ENCODE assay signal across 8 cellular contexts in genomic region chr6:46491201-46491788, GRCh38. TPM values are rescaled to one million over a fixed set of nuclear protein-coding genes. Genes with fewer than 3 reads are reported as not detected.
DNase-seq lines count a peak whose midpoint lies in the region; ATAC-seq and TF ChIP-seq lines count a peak whose summit lies in the region.

RCAN2 (minus strand) TSS chr6:46491449.

- no peaks in the 10 kb centered on the region for H3K9me3 Mint-ChIP-seq in activated naive CD4-positive, alpha-beta T cell treated with anti-CD3 and anti-CD28 coated beads for 36 hours
- H3K9me3 Mint-ChIP-seq in nephron = no peaks in the 10 kb centered on the region

- ATAC-seq in aorta (ENCODE audit: low FRiP score) (peak; percentile 91), GM21737 (IDR thresholded peaks at IDR 0.05; ENCODE audit: unreplicated experiment) (no peak)

- TF ChIP-seq CTCF in nephron (IDR thresholded peaks at IDR 0.05; ENCODE audit: unreplicated experiment in 3 of 3) = no peak

- no peaks in the 10 kb centered on the region; the same call in 1 of the 2 replicates for H3K4me1 ChIP-seq in HAP-1
- H3K4me1 ChIP-seq in aorta (ENCODE audit: control insufficient read depth in 1 of 2, insufficient read depth in 2 of 2, low read length in 2 of 2) = peaks cover 0 to 4% of the 10 kb centered on the region in 2 donors

- peak within 1 kb of the TSS; percentile 12 for H3K4me3 Mint-ChIP-seq in activated naive CD4-positive, alpha-beta T cell treated with anti-CD3 and anti-CD28 coated beads for 36 hours
- peak within 1 kb of the TSS; percentile 80 to 85 (median 83) for H3K4me3 Mint-ChIP-seq in nephron

- peaks cover 17% of the 10 kb centered on the region for H3K27me3 ChIP-seq in HAP-1 (ENCODE audit: low read depth)
- no peaks in the 10 kb centered on the region for H3K27me3 ChIP-seq in aorta (ENCODE audit: control insufficient read depth in 1 of 2, insufficient read depth in 2 of 2, low read length in 1 of 2)

- H3K4me3 ChIP-seq in HAP-1 (peak within 1 kb of the TSS; percentile 32), aorta (ENCODE audit: low read length in 2 of 2) (peak within 1 kb of the TSS; percentile 74 to 82)

- peak; percentile 39 for DNase-seq in EH (ENCODE audit: low read depth)
- DNase-seq in HAP-1 (ENCODE audit: low spot score in 2 of 2) = peak; percentile 28 to 57
- peak; percentile 73 for DNase-seq in NCI-H226
- DNase-seq in activated naive CD4-positive, alpha-beta T cell treated with anti-CD3 and anti-CD28 coated beads for 36 hours = peak; percentile 32
- peak; percentile 65 for DNase-seq in germinal center (ENCODE audit: low spot score)
- DNase-seq in aorta = peak; percentile 83 to 93

- in situ Hi-C loops in HAP-1 (cut with MboI; ENCODE audit: low sequenced_read_pairs) = no loop called here

- intact Hi-C loops in activated naive CD4-positive, alpha-beta T cell treated with anti-CD3 and anti-CD28 coated beads for 36 hours (cut with micrococcal nuclease) = loop anchor here (5.0 kb wide), 2 partner anchors 74 to 269 kb away; no protein-coding TSS in a partner anchor
- intact Hi-C loops in aorta (cut with DNase I) = loop anchor here (2.0 to 5.0 kb wide), 4 partner anchors 54 to 136 kb away; no protein-coding TSS in a partner anchor

- H3K9me3 ChIP-seq in HAP-1 (no peaks in the 10 kb centered on the region), aorta (ENCODE audit: control insufficient read depth, low read length) (no peaks in the 10 kb centered on the region)

- no peaks in the 10 kb centered on the region for H3K36me3 Mint-ChIP-seq in activated naive CD4-positive, alpha-beta T cell treated with anti-CD3 and anti-CD28 coated beads for 36 hours (ENCODE audit: low read depth)
- no peaks in the 10 kb centered on the region for H3K36me3 Mint-ChIP-seq in nephron (ENCODE audit: low read depth)

- H3K27ac ChIP-seq in aorta (ENCODE audit: low read depth in 1 of 2, low read length in 2 of 2) = peak within 1 kb of the TSS; percentile 32 to 73

- H3K36me3 ChIP-seq in HAP-1 (replicated peaks) = no peaks in the 10 kb centered on the region
- H3K36me3 ChIP-seq in aorta (ENCODE audit: control insufficient read depth in 1 of 2, insufficient read depth in 2 of 2, low read length in 1 of 2) = no peaks in the 10 kb centered on the region

- WGBS in aorta, 2 donors = 0% methylated on average over 35 to 60 of the region's 60 CpGs

- peaks cover 7% of the 10 kb centered on the region for H3K4me1 Mint-ChIP-seq in activated naive CD4-positive, alpha-beta T cell treated with anti-CD3 and anti-CD28 coated beads for 36 hours (ENCODE audit: low read depth)
- peaks cover 10% of the 10 kb centered on the region for H3K4me1 Mint-ChIP-seq in nephron

- CTCF ChIA-PET in activated naive CD4-positive, alpha-beta T cell treated with anti-CD3 and anti-CD28 coated beads for 36 hours (lab: Charles Lee) = no interaction called here

- no peak within 1 kb of the TSS for H3K27ac Mint-ChIP-seq in activated naive CD4-positive, alpha-beta T cell treated with anti-CD3 and anti-CD28 coated beads for 36 hours
- H3K27ac Mint-ChIP-seq in nephron = peak within 1 kb of the TSS in 2 of 3 experiments; percentile 19 to 55

- H3K27me3 Mint-ChIP-seq in activated naive CD4-positive, alpha-beta T cell treated with anti-CD3 and anti-CD28 coated beads for 36 hours (ENCODE audit: low read depth) = peaks cover 57% of the 10 kb centered on the region
- peaks cover 64% of the 10 kb centered on the region for H3K27me3 Mint-ChIP-seq in nephron (ENCODE audit: low read depth)

RNA-seq across cellular contexts. Expression of gene RCAN2, which starts in this region (rescaled TPM):
- under 1 TPM; 0.37 to 0.43 TPM for total RNA-seq in activated naive CD4-positive, alpha-beta T cell treated with anti-CD3 and anti-CD28 coated beads for 36 hours
- total RNA-seq in aorta = 100 to 1,000 TPM in 1 of 2 donors, 10 to 100 TPM in 1; 87.3 to 235 TPM
- 100 to 1,000 TPM; 123 to 137 TPM for polyA plus RNA-seq in aorta

Comparison
In these comparisons a context has a peak if more than half of its experiments do, and no peak if none do; other contexts are left out.
1. RNA of gene RCAN2 (total RNA-seq): 87.3 to 235 TPM in aorta; 0.37 to 0.43 TPM in activated naive CD4-positive, alpha-beta T cell treated with anti-CD3 and anti-CD28 coated beads for 36 hours; every median in the first group is over 10 times any median in the second.
2. Peak in DNase-seq in activated naive CD4-positive, alpha-beta T cell treated with anti-CD3 and anti-CD28 coated beads for 36 hours; RNA of the gene not detected or under 1 TPM.
3. DNase-seq: peak in every context shown above with its lines; median percentile 88 in aorta; 73 in NCI-H226; 65 in germinal center; 42 in HAP-1; 39 in EH; 32 in activated naive CD4-positive, alpha-beta T cell treated with anti-CD3 and anti-CD28 coated beads for 36 hours.